In genomic region chr21:24870633-24871032, GRCh38 we compare ENCODE assay signal across 19 cellular contexts.
"Had no signal": no experiment of that assay in that cellular context is flagged by ENCODE, and none has a peak within 500 bp of the region (broad histone marks: within the 10 kb centered on the region; RNA-seq: fewer than 3 reads in every experiment).

No MANE protein-coding gene starts in this region.

- H3K4me1 ChIP-seq: colonic mucosa, esophagus muscularis mucosa, gastrocnemius medialis, heart right ventricle, left lung, lower lobe of right lung had no signal

- H3K27me3 ChIP-seq: colonic mucosa, esophagus muscularis mucosa, gastrocnemius medialis, heart right ventricle, left lung had no signal

- ATAC-seq: effector memory CD8-positive, alpha-beta T cell; gastrocnemius medialis; heart right ventricle; left cardiac atrium; left ventricle myocardium superior; mucosa of descending colon had no signal

- DNase-seq: colonic mucosa; cortex of kidney; effector CD8-positive, alpha-beta T cell; effector memory CD8-positive, alpha-beta T cell; endodermal cell; foreskin melanocyte; gastrocnemius medialis; glutamatergic neuron; head of caudate nucleus; heart right ventricle; hippocampal formation; left cardiac atrium; left lung; left ventricle myocardium superior; lower lobe of right lung; mesenchymal stem cell; mucosa of descending colon; naive B cell had no signal

- H3K27ac ChIP-seq: colonic mucosa, esophagus muscularis mucosa, gastrocnemius medialis, heart right ventricle, left lung, lower lobe of right lung had no signal
